In genomic region chr12:117190210-117190781, GRCh38 we compare ENCODE assay signal across 8 cellular contexts. TPM values are rescaled to one million over a fixed set of nuclear protein-coding genes. Genes with fewer than 3 reads are reported as not detected.
DNase-seq lines count a peak whose midpoint lies in the region; ATAC-seq and TF ChIP-seq lines count a peak whose summit lies in the region.

Gene FBXO21 (minus strand): TSS chr12:117190470. CDS start chr12:117190456, 14 bp downstream.

- peak within 1 kb of the TSS; percentile 89 for H3K27ac Mint-ChIP-seq in activated T-helper 17 cell treated with anti-CD3 and anti-CD28 coated beads, Interleukin-2, amount 50 U/mL, for 72 hours
- peak within 1 kb of the TSS; percentile 68 to 87 for H3K27ac Mint-ChIP-seq in natural killer cell

- H3K36me3 Mint-ChIP-seq in activated T-helper 17 cell treated with anti-CD3 and anti-CD28 coated beads, Interleukin-2, amount 50 U/mL, for 72 hours (ENCODE audit: low read depth), result peaks cover 44% of the 10 kb centered on the region
- H3K36me3 Mint-ChIP-seq in natural killer cell, result no peaks in the 10 kb centered on the region

- peak within 1 kb of the TSS; percentile 77 for H3K4me2 ChIP-seq in Karpas-422 (ENCODE audit: low read depth, low read length, poor library complexity, severe bottlenecking)

- H3K9ac ChIP-seq in Karpas-422 (ENCODE audit: low read length), result peak within 1 kb of the TSS; percentile 88

- H3K27me3 Mint-ChIP-seq in activated T-helper 17 cell treated with anti-CD3 and anti-CD28 coated beads, Interleukin-2, amount 50 U/mL, for 72 hours, result no peaks in the 10 kb centered on the region
- peaks cover 7 to 15% of the 10 kb centered on the region in 2 donors for H3K27me3 Mint-ChIP-seq in natural killer cell (ENCODE audit: low read depth in 2 of 2)

- TF ChIP-seq CTCF in fibroblast of mammary gland (conservative IDR thresholded peaks at IDR 0.05; ENCODE audit: control insufficient read depth, insufficient read depth, low read depth, low read length) (no peak), natural killer cell (IDR thresholded peaks at IDR 0.05) (no peak)

- peaks cover 13% of the 10 kb centered on the region for H3K4me1 ChIP-seq in Karpas-422 (ENCODE audit: low read length)

- H3K9me3 Mint-ChIP-seq in activated T-helper 17 cell treated with anti-CD3 and anti-CD28 coated beads, Interleukin-2, amount 50 U/mL, for 72 hours, result no peaks in the 10 kb centered on the region
- H3K9me3 Mint-ChIP-seq in natural killer cell, result no peaks in the 10 kb centered on the region

- peak within 1 kb of the TSS; percentile 50; the same call in 1 of the 2 replicates for H3K27ac ChIP-seq in Karpas-422 (ENCODE audit: low read length)

- intact Hi-C loops in natural killer cell (cut with micrococcal nuclease), result no loop called here

- peak within 1 kb of the TSS; percentile 98 for H3K4me3 Mint-ChIP-seq in activated T-helper 17 cell treated with anti-CD3 and anti-CD28 coated beads, Interleukin-2, amount 50 U/mL, for 72 hours
- H3K4me3 Mint-ChIP-seq in natural killer cell, result peak within 1 kb of the TSS; percentile 91

- H3K9me2 ChIP-seq in Karpas-422 (replicated peaks; ENCODE audit: insufficient read depth, low read length), result no peaks in the 10 kb centered on the region

- no peaks in the 10 kb centered on the region for H3K27me3 ChIP-seq in Karpas-422 (ENCODE audit: low read length)

- peaks cover 41% of the 10 kb centered on the region for H3K79me2 ChIP-seq in Karpas-422 (ENCODE audit: low read length)

- no peaks in the 10 kb centered on the region for H3K9me3 ChIP-seq in Karpas-422 (ENCODE audit: low read length)

- ATAC-seq in GM21825 (IDR thresholded peaks at IDR 0.05; ENCODE audit: unreplicated experiment) (peak; percentile 93), natural killer cell (peak; percentile 96 to 99 (median 98))
- ATAC-seq in activated T-helper 17 cell treated with anti-CD3 and anti-CD28 coated beads, Interleukin-2, amount 50 U/mL, for 72 hours (replicated peaks), result peak; percentile 97

- no peak within 1 kb of the TSS for H2AFZ ChIP-seq in Karpas-422 (ENCODE audit: low read length)

- peak within 1 kb of the TSS; percentile 90 for H3K4me3 ChIP-seq in Karpas-422 (ENCODE audit: low read length)
- H3K4me3 ChIP-seq in fibroblast of mammary gland (ENCODE audit: control insufficient read depth, low read depth, low read length), result peak within 1 kb of the TSS; percentile 80

- peaks cover 28% of the 10 kb centered on the region for H3K36me3 ChIP-seq in Karpas-422 (ENCODE audit: insufficient read depth, low read length)

- DNase-seq in DMS79 treated with DMSO at 0.1 percent for 48 hours (lab: John Stamatoyannopoulos, UW) (peak; percentile 86), Karpas-422 (peak; percentile 96), RPMI7951 (ENCODE audit: low read depth) (peak; percentile 73), fibroblast of mammary gland (ENCODE audit: low read depth) (peak; percentile 66), natural killer cell (peak; percentile 96)
- DNase-seq in stimulated activated naive CD4-positive, alpha-beta T cell (lab: John Stamatoyannopoulos, UW), result peak; percentile 89 to 96 (median 92)

- peaks cover 15% of the 10 kb centered on the region for H3K4me1 Mint-ChIP-seq in activated T-helper 17 cell treated with anti-CD3 and anti-CD28 coated beads, Interleukin-2, amount 50 U/mL, for 72 hours
- peaks cover 15 to 17% of the 10 kb centered on the region in 2 donors for H3K4me1 Mint-ChIP-seq in natural killer cell

- peaks cover 8% of the 10 kb centered on the region; the same call in 1 of the 2 replicates for H4K20me1 ChIP-seq in Karpas-422 (ENCODE audit: insufficient read depth, low read depth, low read length)

RNA-seq across cellular contexts. Expression of gene FBXO21, which starts in this region (rescaled TPM):
- total RNA-seq in Karpas-422 (2014; rRNA removed; shearing (Covaris generic); ENCODE audit: low replicate concordance), result 32.7 and 77.7 TPM in 2 replicates
- 17.0 and 25.0 TPM in 2 replicates for total RNA-seq in RPMI7951 (2014; rRNA removed; shearing (Covaris generic))
- total RNA-seq in activated T-helper 17 cell treated with anti-CD3 and anti-CD28 coated beads, Interleukin-2, amount 50 U/mL, for 72 hours, result 10 to 100 TPM; 30.1 to 33.9 TPM
- 10 to 100 TPM; 39.8 to 48.8 (median 39.9) TPM for total RNA-seq in natural killer cell

Comparison
In these comparisons a context has a peak if more than half of its experiments do, and no peak if none do; other contexts are left out.
1. Peak in every context shown above with its lines: DNase-seq, ATAC-seq, H3K4me3 ChIP-seq and H3K27ac ChIP-seq.